Comparison of ENCODE assay signal across 12 cellular contexts in the genomic region with DNA sequence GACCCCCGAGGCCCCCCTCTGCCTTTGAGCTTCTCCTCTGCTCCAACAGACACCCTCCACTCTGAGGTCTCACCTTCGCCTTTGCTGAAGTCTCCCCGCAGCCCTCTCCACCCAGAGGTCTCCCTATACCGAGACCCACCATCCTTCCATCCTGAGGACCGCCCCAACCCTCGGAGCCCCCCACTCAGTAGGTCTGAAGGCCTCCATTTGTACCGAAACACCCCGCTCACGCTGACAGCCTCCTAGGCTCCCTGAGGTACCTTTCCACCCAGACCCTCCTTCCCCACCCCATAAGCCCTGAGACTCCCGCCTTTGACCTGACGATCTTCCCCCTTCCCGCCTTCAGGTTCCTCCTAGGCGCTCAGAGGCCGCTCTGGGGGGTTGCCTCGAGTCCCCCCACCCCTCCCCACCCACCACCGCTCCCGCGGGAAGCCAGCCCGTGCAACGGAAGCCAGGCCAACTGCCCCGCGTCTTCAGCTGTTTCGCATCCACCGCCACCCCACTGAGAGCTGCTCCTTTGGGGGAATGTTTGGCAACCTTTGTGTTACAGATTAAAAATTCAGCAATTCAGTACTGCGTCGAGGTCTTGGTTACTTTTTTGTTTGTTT. TPM values are rescaled to one million over a fixed set of nuclear protein-coding genes. Genes with fewer than 3 reads are reported as not detected.
DNase-seq lines count a peak whose midpoint lies in the region; ATAC-seq, FAIRE-seq and TF ChIP-seq lines count a peak whose summit lies in the region.
"Had no signal": no experiment of that assay in that cellular context is flagged by ENCODE, and none has a peak within 500 bp of the region (broad histone marks: within the 10 kb centered on the region; RNA-seq: fewer than 3 reads in every experiment).

No MANE protein-coding gene starts in this region.

- H2AFZ ChIP-seq in HepG2 (ENCODE audit: low read length): no peak overlapping the region
- peak overlapping the region; percentile 92 for H2AFZ ChIP-seq in neural progenitor cell (replicated peaks)
- H2AFZ ChIP-seq: parathyroid adenoma had no signal

- H3K27ac Mint-ChIP-seq in neural progenitor cell: no peak overlapping the region
- H3K27ac Mint-ChIP-seq in activated CD8-positive, alpha-beta memory T cell treated with anti-CD3 and anti-CD28 coated beads, Interleukin-2, amount 10 ng/mL, durations not matched to agents 7 days and 5 days: no peak overlapping the region

- H3K9me3 Mint-ChIP-seq in neural progenitor cell: peaks cover 7% of the 10 kb centered on the region
- H3K9me3 Mint-ChIP-seq in activated CD8-positive, alpha-beta memory T cell treated with anti-CD3 and anti-CD28 coated beads, Interleukin-2, amount 10 ng/mL, durations not matched to agents 7 days and 5 days (ENCODE audit: low read depth): no peaks in the 10 kb centered on the region

- H3K36me3 Mint-ChIP-seq in neural progenitor cell: peaks cover 2% of the 10 kb centered on the region
- peaks cover 2% of the 10 kb centered on the region for H3K36me3 Mint-ChIP-seq in activated CD8-positive, alpha-beta memory T cell treated with anti-CD3 and anti-CD28 coated beads, Interleukin-2, amount 10 ng/mL, durations not matched to agents 7 days and 5 days

- H3K4me3 ChIP-seq in right lobe of liver (peak overlapping the region in 2 of 3 donors; percentile 11 to 13), HepG2 (replicated peaks in 1 of 3; ENCODE audit: insufficient read depth in 1 of 3, low read depth in 2 of 3, low read length in 3 of 3) (no peak overlapping the region), neural progenitor cell (peak overlapping the region; percentile 50)

- FAIRE-seq in HepG2 (lab: Jason Lieb, UNC): no peak
- FAIRE-seq: G401.6 had no signal

- H3K9me3 ChIP-seq in right lobe of liver (no peaks in the 10 kb centered on the region), HepG2 (ENCODE audit: low read length) (no peaks in the 10 kb centered on the region), neural progenitor cell (ENCODE audit: low read depth) (no peaks in the 10 kb centered on the region)

- H3K4me2 ChIP-seq in HepG2 (ENCODE audit: low read depth, low read length) (no peak overlapping the region), neural progenitor cell (peak overlapping the region; percentile 88)

- TF ChIP-seq EP300 in HepG2 (IDR thresholded peaks at IDR 0.05; ENCODE audit: low read depth in 2 of 2, low read length in 2 of 2): no peak
- TF ChIP-seq EP300 in HepG2 (CRISPR knock-in tag; IDR thresholded peaks at IDR 0.05; ENCODE audit: borderline replicate concordance): no peak

- BruUV-seq in HepG2 (replicated peaks; lab: Mats Ljungman, UMichigan): no TSS peak

- no peaks in the 10 kb centered on the region for H3K27me3 ChIP-seq in right lobe of liver
- H3K27me3 ChIP-seq in HepG2 (ENCODE audit: control insufficient read depth in 1 of 2, insufficient read depth in 2 of 2, low read length in 2 of 2): peaks cover 1 to 25% of the 10 kb centered on the region in 2 experiments; a peak in 3 of 5 replicates
- H3K27me3 ChIP-seq in neural progenitor cell: peaks cover 72% of the 10 kb centered on the region

- TF ChIP-seq RAD21 in HepG2 (CRISPR knock-in tag; IDR thresholded peaks at IDR 0.05): no peak

- no peaks in the 10 kb centered on the region for H3K36me3 ChIP-seq in right lobe of liver
- no peaks in the 10 kb centered on the region for H3K36me3 ChIP-seq in HepG2 (replicated peaks in 1 of 2; ENCODE audit: control insufficient read depth in 1 of 2, insufficient read depth in 2 of 2, low read length in 2 of 2)
- no peaks in the 10 kb centered on the region for H3K36me3 ChIP-seq in neural progenitor cell

- TF ChIP-seq POLR2A in right lobe of liver (IDR thresholded peaks at IDR 0.05): no peak
- no peak for TF ChIP-seq POLR2A in HepG2 (IDR thresholded peaks at IDR 0.05; ENCODE audit: insufficient read depth in 1 of 2, low read depth in 2 of 2, low read length in 2 of 2)

- TF ChIP-seq CTCF in right lobe of liver (IDR thresholded peaks at IDR 0.05) (no peak), HepG2 (CRISPR knock-in tag; IDR thresholded peaks at IDR 0.05) (no peak), neural progenitor cell (IDR thresholded peaks at IDR 0.05) (no peak)

- H3K4me1 ChIP-seq in right lobe of liver: peaks cover 0 to 11% (median 0%) of the 10 kb centered on the region in 4 donors
- H3K4me1 ChIP-seq in HepG2 (ENCODE audit: insufficient read depth, low read length): peaks cover 5% of the 10 kb centered on the region
- peaks cover 12% of the 10 kb centered on the region for H3K4me1 ChIP-seq in neural progenitor cell
- H3K4me1 ChIP-seq: parathyroid adenoma had no signal

- 8% methylated on average over 25 of the region's 26 CpGs for WGBS in right lobe of liver (ENCODE audit: insufficient coverage, low coverage, low lambda C conversion rate, missing lambda C conversion rate)
- 42% methylated on average over 26 of the region's 26 CpGs for WGBS in HepG2 (ENCODE audit: low lambda C conversion rate)

- intact Hi-C loops in right lobe of liver (cut with DNase I) (no loop called here), HepG2 (cut with micrococcal nuclease; ENCODE audit: unreplicated experiment) (no loop called here), Right ventricle myocardium superior (cut with DNase I) (no loop called here)

- no peak overlapping the region for H3K27ac ChIP-seq in right lobe of liver
- no peak overlapping the region for H3K27ac ChIP-seq in HepG2 (ENCODE audit: extremely low read length, insufficient read depth, low read length)
- no peak overlapping the region for H3K27ac ChIP-seq in neural progenitor cell
- H3K27ac ChIP-seq: parathyroid adenoma had no signal

- DNase-seq in right lobe of liver: no peak
- DNase-seq in HepG2 (ENCODE audit: low spot score): no peak
- DNase-seq in Right ventricle myocardium superior: peak; percentile 53
- DNase-seq in neural progenitor cell (ENCODE audit: low spot score): peak; percentile 55
- DNase-seq in COLO668 (lab: John Stamatoyannopoulos, UW; ENCODE audit: unreplicated experiment): no peak
- DNase-seq in activated CD8-positive, alpha-beta memory T cell treated with anti-CD3 and anti-CD28 coated beads, Interleukin-2, amount 10 ng/mL, durations not matched to agents 7 days and 5 days: no peak
- DNase-seq in NCI-H526 treated with DMSO at 0.1 percent for 48 hours (lab: John Stamatoyannopoulos, UW): no peak
- DNase-seq: NCI-H2029 treated with DMSO at 0.1 percent for 48 hours, OCI-M1 had no signal

- POLR2A ChIA-PET in HepG2 (lab: Yijun Ruan, JAX): no interaction called here

- peak overlapping the region; percentile 9 for H3K4me3 Mint-ChIP-seq in neural progenitor cell
- no peak overlapping the region for H3K4me3 Mint-ChIP-seq in activated CD8-positive, alpha-beta memory T cell treated with anti-CD3 and anti-CD28 coated beads, Interleukin-2, amount 10 ng/mL, durations not matched to agents 7 days and 5 days

- peak in 1 of 4 donors; percentile 40 for ATAC-seq in right lobe of liver
- no peak for ATAC-seq in HepG2
- ATAC-seq in Right ventricle myocardium superior (ENCODE audit: poor library complexity): peak; percentile 58
- no peak for ATAC-seq in activated CD8-positive, alpha-beta memory T cell treated with anti-CD3 and anti-CD28 coated beads, Interleukin-2, amount 10 ng/mL, durations not matched to agents 7 days and 5 days
- ATAC-seq in GM19328 (IDR thresholded peaks at IDR 0.05; ENCODE audit: unreplicated experiment): no peak

- H3F3A ChIP-seq in neural progenitor cell (ENCODE audit: low read depth): no peaks in the 10 kb centered on the region

- H3K4me1 Mint-ChIP-seq in neural progenitor cell: peaks cover 21% of the 10 kb centered on the region
- no peaks in the 10 kb centered on the region for H3K4me1 Mint-ChIP-seq in activated CD8-positive, alpha-beta memory T cell treated with anti-CD3 and anti-CD28 coated beads, Interleukin-2, amount 10 ng/mL, durations not matched to agents 7 days and 5 days

- CTCF ChIA-PET in HepG2 (lab: Yijun Ruan, JAX; ENCODE audit: low intra/inter-chr PET ratio, low total read pairs): no interaction called here
- CTCF ChIA-PET in activated CD8-positive, alpha-beta memory T cell treated with anti-CD3 and anti-CD28 coated beads, Interleukin-2, amount 10 ng/mL, durations not matched to agents 7 days and 5 days (lab: Charles Lee): no interaction called here

- in situ Hi-C loops in HepG2 (cut with HindIII; ENCODE audit: extremely low pct_ligation_motif_present, low pct_unique_long_range_greater_than_20kb): no loop called here

- H3K27me3 Mint-ChIP-seq in neural progenitor cell (ENCODE audit: insufficient read depth, low read depth): peaks cover 13% of the 10 kb centered on the region
- peaks cover 43% of the 10 kb centered on the region for H3K27me3 Mint-ChIP-seq in activated CD8-positive, alpha-beta memory T cell treated with anti-CD3 and anti-CD28 coated beads, Interleukin-2, amount 10 ng/mL, durations not matched to agents 7 days and 5 days

- H3K9ac ChIP-seq in HepG2 (ENCODE audit: insufficient read depth, low read depth, low read length): no peak overlapping the region
- no peak overlapping the region for H3K9ac ChIP-seq in neural progenitor cell
- H3K9ac ChIP-seq: parathyroid adenoma had no signal

- H4K20me1 ChIP-seq in HepG2 (ENCODE audit: insufficient read depth, low read length) (no peaks in the 10 kb centered on the region), neural progenitor cell (ENCODE audit: low read depth) (no peaks in the 10 kb centered on the region)

- H3K79me2 ChIP-seq in HepG2 (ENCODE audit: insufficient read depth, low read length) (no peaks in the 10 kb centered on the region), neural progenitor cell (ENCODE audit: low read depth) (no peaks in the 10 kb centered on the region)
- H3K79me2 ChIP-seq: parathyroid adenoma had no signal

RNA-seq across cellular contexts. Expression of a gene that starts 5.0 kb away (rescaled TPM):
- total RNA-seq in right lobe of liver (1 to 10 TPM; 1.5 to 7.9 (median 3.6) TPM), HepG2 (2016; rRNA removed; fragmentation: Illumina TruSeq; extraction: Trizol) (not detected in 2 replicates), Right ventricle myocardium superior (62.4 TPM), neural progenitor cell (ENCODE audit: low replicate concordance) (0.11 and 1.6 TPM in 2 replicates)
- total RNA-seq in HepG2 (2016; cell fraction: cytosol; rRNA removed; fragmentation: Illumina TruSeq; extraction: Trizol; ENCODE audit: low read depth): not detected in 2 replicates
- total RNA-seq in HepG2 (2016; cell fraction: insoluble cytoplasmic fraction; rRNA removed; fragmentation: Illumina TruSeq; extraction: Trizol): not detected in 2 replicates
- total RNA-seq in HepG2 (2016; cell fraction: membrane; rRNA removed; fragmentation: Illumina TruSeq; extraction: Trizol): not detected in 2 replicates
- not detected in 2 replicates for total RNA-seq in HepG2 (2016; cell fraction: nucleus; rRNA removed; fragmentation: Illumina TruSeq; extraction: Trizol)
- polyA plus RNA-seq in HepG2 (2011; rRNA removed): 0.04 TPM in 1 of 2 replicates, not detected in the other
- 0.13 and 0.20 TPM in 2 replicates for polyA plus RNA-seq in HepG2 (2011; cell fraction: cytosol; rRNA removed)
- 0.14 and 0.37 TPM in 2 replicates for polyA plus RNA-seq in HepG2 (2011; cell fraction: nucleus; rRNA removed)
- polyA plus RNA-seq in HepG2 (2012): 0.47 and 0.85 TPM in 2 replicates
- polyA plus RNA-seq in HepG2 (2016; cell fraction: cytosol; fragmentation: Illumina TruSeq; extraction: Trizol; ENCODE audit: low read depth): not detected in 2 replicates
- not detected in 2 replicates for polyA plus RNA-seq in HepG2 (2016; cell fraction: insoluble cytoplasmic fraction; fragmentation: Illumina TruSeq; extraction: Trizol; ENCODE audit: low read depth)
- polyA plus RNA-seq in HepG2 (2016; cell fraction: membrane; fragmentation: Illumina TruSeq; extraction: Trizol; ENCODE audit: low read depth): not detected in 2 replicates
- not detected in 2 replicates for polyA plus RNA-seq in HepG2 (2016; cell fraction: nucleus; fragmentation: Illumina TruSeq; extraction: Trizol; ENCODE audit: insufficient read depth, low read depth)
- polyA minus RNA-seq in HepG2 (2011; rRNA and poly(A)+ RNA removed; ENCODE audit: low replicate concordance): not detected in 2 replicates
- 0.53 TPM in 1 of 2 replicates, not detected in the other for polyA minus RNA-seq in HepG2 (2011; cell fraction: cytosol; rRNA and poly(A)+ RNA removed)
- polyA minus RNA-seq in HepG2 (2011; cell fraction: nucleus; rRNA and poly(A)+ RNA removed): not detected in 2 replicates
- total RNA-seq in activated CD8-positive, alpha-beta memory T cell treated with anti-CD3 and anti-CD28 coated beads, Interleukin-2, amount 10 ng/mL, durations not matched to agents 7 days and 5 days: not detected

Comparison
In these comparisons a context has a peak if more than half of its experiments do, and no peak if none do; other contexts are left out.
1. H3K4me3 ChIP-seq: peak in right lobe of liver (2 of 3) and neural progenitor cell (single experiment); none in HepG2 (0 of 3).
2. DNase-seq: peak in Right ventricle myocardium superior (single experiment) and neural progenitor cell (single experiment); none in right lobe of liver (0 of 3), HepG2 (single experiment), COLO668 (single experiment), activated CD8-positive, alpha-beta memory T cell treated with anti-CD3 and anti-CD28 coated beads, Interleukin-2, amount 10 ng/mL, durations not matched to agents 7 days and 5 days (single experiment) and NCI-H526 treated with DMSO at 0.1 percent for 48 hours (single experiment).